In genomic region chr11:46382644-46383403, GRCh38 we compare ENCODE assay signal across 1 cellular context.
TF ChIP-seq lines count a peak whose summit lies in the region.

No MANE protein-coding gene starts in this region.

TF ChIP-seq in endothelial cell of umbilical vein, 7 proteins besides CTCF, POLR2A, EP300 and RAD21:
- TF ChIP-seq, protein P1, sequence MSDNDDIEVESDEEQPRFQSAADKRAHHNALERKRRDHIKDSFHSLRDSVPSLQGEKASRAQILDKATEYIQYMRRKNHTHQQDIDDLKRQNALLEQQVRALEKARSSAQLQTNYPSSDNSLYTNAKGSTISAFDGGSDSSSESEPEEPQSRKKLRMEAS (IDR thresholded peaks at IDR 0.05; ENCODE audit: insufficient read depth, insufficient read length), result no peak
- no peak for TF ChIP-seq EZH2 (IDR thresholded peaks at IDR 0.05; ENCODE audit: borderline replicate concordance, low read depth, low read length, severe bottlenecking)
- no peak for TF ChIP-seq FOS (IDR thresholded peaks at IDR 0.05; ENCODE audit: borderline replicate concordance, insufficient read depth, low read length)
